Comparison of ENCODE assay signal across 15 cellular contexts in the genomic region with DNA sequence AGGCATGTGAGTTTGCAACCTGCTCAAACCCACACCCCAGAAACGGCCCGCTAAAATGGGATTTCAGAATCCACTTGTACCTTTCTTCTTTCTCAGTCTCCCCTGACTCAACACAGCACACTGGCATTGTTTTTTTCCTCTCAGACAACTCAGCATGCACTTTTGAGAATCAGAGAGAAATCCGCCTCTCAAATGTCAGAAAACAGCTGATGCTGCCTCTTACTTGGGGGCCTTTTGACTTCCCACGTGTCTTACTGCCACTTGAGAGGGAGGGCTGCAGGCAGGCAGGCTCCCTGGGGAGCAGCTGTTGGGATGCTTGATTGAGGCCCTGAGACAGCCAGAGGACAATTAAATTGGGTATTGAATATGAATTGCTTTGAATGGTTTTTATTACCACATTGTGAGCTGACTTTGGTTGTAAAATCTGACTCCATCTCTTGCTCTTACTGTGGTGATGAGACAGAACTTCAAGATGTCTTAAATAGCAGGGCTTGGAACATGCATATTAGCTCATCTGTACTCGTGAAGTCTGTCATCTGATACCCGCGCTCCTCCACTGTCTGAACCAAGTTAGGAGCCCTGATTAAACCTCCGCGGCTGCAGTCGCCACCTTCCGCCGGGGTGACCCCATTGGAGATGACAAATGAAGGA.
DNase-seq lines count a peak whose midpoint lies in the region; ATAC-seq, FAIRE-seq and TF ChIP-seq lines count a peak whose summit lies in the region.
"Had no signal": no experiment of that assay in that cellular context is flagged by ENCODE, and none has a peak within 500 bp of the region (broad histone marks: within the 10 kb centered on the region; RNA-seq: fewer than 3 reads in every experiment).

No MANE protein-coding gene starts in this region.

- 0 out of 4 replicates have a peak, but pooled peaks of 1 of the 2 experiments have one; percentile 30 for TF ChIP-seq RAD21 in K562 (CRISPR knock-in tag; conservative IDR thresholded peaks at IDR 0.05 in 1 of 2, IDR thresholded peaks at IDR 0.05 in 1 of 2)

- peaks cover 7 to 36% of the 10 kb centered on the region in 2 experiments; a peak in 3 of 5 replicates for H3K27me3 ChIP-seq in K562 (ENCODE audit: control insufficient read depth in 2 of 2, insufficient read depth in 2 of 2, low read length in 2 of 2)
- H3K27me3 ChIP-seq: BLaER1 treated with 17β-estradiol and CSF1 and Interleukin-3, amounts not matched to agents 10 nM and 100 nM had no signal

- CTCF ChIA-PET in K562 (lab: Yijun Ruan, JAX; ENCODE audit: low intra/inter-chr PET ratio), result no interaction called here

- no peak for FAIRE-seq in K562 (lab: Jason Lieb, UNC)

- peaks cover 21% of the 10 kb centered on the region for H3K27me3 Mint-ChIP-seq in activated T-cell treated with anti-CD3 and anti-CD28 coated beads, Interleukin-2, amount 50 U/mL, for 24 hours
- peaks cover 23 to 28% of the 10 kb centered on the region in 2 donors for H3K27me3 Mint-ChIP-seq in stimulated activated naive B cell treated with anti-CD40 and anti-IgM and Interleukin-4, amounts not matched to agents 10 μg/mL and 1 μg/mL and 100 μg/mL, for 72 hours

- DNase-seq in activated T-cell treated with anti-CD3 and anti-CD28 coated beads, Interleukin-2, amount 50 U/mL, for 24 hours, result peak; percentile 41
- DNase-seq in activated T-cell treated with anti-CD3 and anti-CD28 coated beads for 4 hours (no peak), NCI-H345 (lab: John Stamatoyannopoulos, UW) (peak; percentile 67), K562 (ENCODE audit: extremely low read depth in 1 of 4, low spot score in 3 of 4) (peak in 2 of 4 experiments; percentile 33 to 39), NCI-H526 (lab: John Stamatoyannopoulos, UW) (no peak), HPDE6-E6E7 (ENCODE audit: extremely low spot score) (no peak), A172 (ENCODE audit: low spot score) (no peak)
- DNase-seq in stimulated activated naive B cell treated with anti-CD40 and anti-IgM and Interleukin-4, amounts not matched to agents 10 μg/mL and 1 μg/mL and 100 μg/mL, for 72 hours, result no peak
- DNase-seq: activated B cell treated with CpG ODN at 0.5 μM for 24 hours, NCI-H2081, Right ventricle myocardium superior had no signal

- BruUV-seq in K562 (replicated peaks; lab: Mats Ljungman, UMichigan), result no TSS peak

- H3K4me3 ChIP-seq in K562, result no peak overlapping the region
- H3K4me3 ChIP-seq: BLaER1 treated with 17β-estradiol and CSF1 and Interleukin-3, amounts not matched to agents 10 nM and 100 nM; hepatocyte; prostate gland; tibial nerve had no signal

- H3K79me2 ChIP-seq in K562 (ENCODE audit: control insufficient read depth, insufficient read depth, low read length), result no peaks in the 10 kb centered on the region
- H3K79me2 ChIP-seq: hepatocyte had no signal

- peaks cover 71% of the 10 kb centered on the region for H3K4me1 Mint-ChIP-seq in activated T-cell treated with anti-CD3 and anti-CD28 coated beads, Interleukin-2, amount 50 U/mL, for 24 hours (ENCODE audit: low read depth)
- H3K4me1 Mint-ChIP-seq in stimulated activated naive B cell treated with anti-CD40 and anti-IgM and Interleukin-4, amounts not matched to agents 10 μg/mL and 1 μg/mL and 100 μg/mL, for 72 hours, result peaks cover 8 to 9% of the 10 kb centered on the region in 2 donors

- no peak overlapping the region for H2AFZ ChIP-seq in K562 (ENCODE audit: low read depth, low read length)
- H2AFZ ChIP-seq: hepatocyte had no signal

- H3K9ac ChIP-seq in K562 (ENCODE audit: insufficient read depth in 1 of 2, low read depth in 2 of 2, low read length in 2 of 2), result no peak overlapping the region
- H3K9ac ChIP-seq: BLaER1 treated with 17β-estradiol and CSF1 and Interleukin-3, amounts not matched to agents 10 nM and 100 nM had no signal

- TF ChIP-seq EP300 in K562 (IDR thresholded peaks at IDR 0.05; ENCODE audit: low read length), result no peak

- 3% methylated on average over 12 of the region's 12 CpGs for WGBS in K562 (ENCODE audit: insufficient coverage, low coverage, missing lambda C conversion rate)

- no peaks in the 10 kb centered on the region for H3K9me1 ChIP-seq in K562 (ENCODE audit: control insufficient read depth, insufficient read depth, low read length)

- intact Hi-C loops in K562 (cut with micrococcal nuclease), result loop anchor here (5.0 to 10.0 kb wide), 2 partner anchors 174 to 327 kb away; no protein-coding TSS in a partner anchor

- TF ChIP-seq POLR2A in K562 (conservative IDR thresholded peaks at IDR 0.05), result no peak

- H3K27ac ChIP-seq in K562 (ENCODE audit: extremely low read depth, low read depth, low read length), result no peak overlapping the region
- H3K27ac ChIP-seq: BLaER1 treated with 17β-estradiol and CSF1 and Interleukin-3, amounts not matched to agents 10 nM and 100 nM; hepatocyte; prostate gland; tibial nerve had no signal

- no peaks in the 10 kb centered on the region for H3K9me3 ChIP-seq in K562 (replicated peaks; ENCODE audit: control insufficient read depth, insufficient read depth, low read depth, low read length)
- H3K9me3 ChIP-seq: BLaER1 treated with 17β-estradiol and CSF1 and Interleukin-3, amounts not matched to agents 10 nM and 100 nM; prostate gland; tibial nerve had no signal

- peak overlapping the region; percentile 52 for H3K4me3 Mint-ChIP-seq in activated T-cell treated with anti-CD3 and anti-CD28 coated beads, Interleukin-2, amount 50 U/mL, for 24 hours
- H3K4me3 Mint-ChIP-seq in stimulated activated naive B cell treated with anti-CD40 and anti-IgM and Interleukin-4, amounts not matched to agents 10 μg/mL and 1 μg/mL and 100 μg/mL, for 72 hours, result no peak overlapping the region
- H3K4me3 Mint-ChIP-seq: activated B cell treated with CpG ODN at 0.5 μM for 24 hours had no signal

- H3K36me3 ChIP-seq in K562 (ENCODE audit: control insufficient read depth, insufficient read depth, low read length), result no peaks in the 10 kb centered on the region
- H3K36me3 ChIP-seq: prostate gland, tibial nerve had no signal

- POLR2A ChIA-PET in K562 (lab: Yijun Ruan, JAX), result interaction anchor here (0.7 to 2.0 kb wide), 4 partner anchors 8 to 17 kb away, joined by 3 to 5 read pairs (median 4); no protein-coding TSS in a partner anchor

- peak in 2 of 3 experiments; percentile 7 to 17; a peak in 1 of 6 replicates for TF ChIP-seq CTCF in K562 (IDR thresholded peaks at IDR 0.05 in 2 of 3, conservative IDR thresholded peaks at IDR 0.05 in 1 of 3; ENCODE audit: insufficient read depth in 2 of 3, low read depth in 1 of 3, low read length in 3 of 3)

- peak overlapping the region; percentile 97 for H3K27ac Mint-ChIP-seq in activated T-cell treated with anti-CD3 and anti-CD28 coated beads, Interleukin-2, amount 50 U/mL, for 24 hours
- H3K27ac Mint-ChIP-seq in stimulated activated naive B cell treated with anti-CD40 and anti-IgM and Interleukin-4, amounts not matched to agents 10 μg/mL and 1 μg/mL and 100 μg/mL, for 72 hours, result peak overlapping the region; percentile 20
- H3K27ac Mint-ChIP-seq: activated B cell treated with CpG ODN at 0.5 μM for 24 hours had no signal

- peak; percentile 66 for ATAC-seq in K562
- no peak for ATAC-seq in stimulated activated naive B cell treated with anti-CD40 and anti-IgM and Interleukin-4, amounts not matched to agents 10 μg/mL and 1 μg/mL and 100 μg/mL, for 72 hours (replicated peaks)

- in situ Hi-C loops in K562 (cut with MboI), result loop anchor here (10.0 kb wide), 1 partner anchor 177 kb away; no protein-coding TSS in a partner anchor

- H3K36me3 Mint-ChIP-seq in activated T-cell treated with anti-CD3 and anti-CD28 coated beads, Interleukin-2, amount 50 U/mL, for 24 hours (ENCODE audit: low read depth), result no peaks in the 10 kb centered on the region
- H3K36me3 Mint-ChIP-seq in stimulated activated naive B cell treated with anti-CD40 and anti-IgM and Interleukin-4, amounts not matched to agents 10 μg/mL and 1 μg/mL and 100 μg/mL, for 72 hours, result peaks cover 0 to 2% of the 10 kb centered on the region in 2 donors

- no peaks in the 10 kb centered on the region for H4K20me1 ChIP-seq in K562 (replicated peaks; ENCODE audit: control insufficient read depth, insufficient read depth, low read length)

- peaks cover 6% of the 10 kb centered on the region in 2 experiments; a peak in 4 of 5 replicates for H3K4me1 ChIP-seq in K562 (replicated peaks in 1 of 2; ENCODE audit: control insufficient read depth in 2 of 2, insufficient read depth in 2 of 2, low read length in 2 of 2)
- H3K4me1 ChIP-seq: BLaER1 treated with 17β-estradiol and CSF1 and Interleukin-3, amounts not matched to agents 10 nM and 100 nM; prostate gland had no signal

- no peak overlapping the region for H3K4me2 ChIP-seq in K562 (ENCODE audit: insufficient read depth, low read length)
- H3K4me2 ChIP-seq: BLaER1 treated with 17β-estradiol and CSF1 and Interleukin-3, amounts not matched to agents 10 nM and 100 nM; hepatocyte had no signal

- no peaks in the 10 kb centered on the region for H3K9me3 Mint-ChIP-seq in activated T-cell treated with anti-CD3 and anti-CD28 coated beads, Interleukin-2, amount 50 U/mL, for 24 hours
- H3K9me3 Mint-ChIP-seq in stimulated activated naive B cell treated with anti-CD40 and anti-IgM and Interleukin-4, amounts not matched to agents 10 μg/mL and 1 μg/mL and 100 μg/mL, for 72 hours, result peaks cover 5% of the 10 kb centered on the region in 2 donors
- H3K9me3 Mint-ChIP-seq: activated B cell treated with CpG ODN at 0.5 μM for 24 hours had no signal

TF ChIP-seq in K562, 482 proteins besides CTCF, POLR2A, EP300 and RAD21:
- TF ChIP-seq RCOR1 (IDR thresholded peaks at IDR 0.05; ENCODE audit: borderline replicate concordance in 1 of 2, low read depth in 2 of 2, low read length in 2 of 2), result 0 out of 4 replicates have a peak, but pooled peaks of 1 of the 2 experiments have one; percentile 11
- TF ChIP-seq ELF1 (tag; IDR thresholded peaks at IDR 0.05), result no peak

Comparison
In these comparisons a context has a peak if more than half of its experiments do, and no peak if none do; other contexts are left out.
1. DNase-seq: peak in activated T-cell treated with anti-CD3 and anti-CD28 coated beads, Interleukin-2, amount 50 U/mL, for 24 hours (single experiment) and NCI-H345 (single experiment); none in activated T-cell treated with anti-CD3 and anti-CD28 coated beads for 4 hours (single experiment), stimulated activated naive B cell treated with anti-CD40 and anti-IgM and Interleukin-4, amounts not matched to agents 10 μg/mL and 1 μg/mL and 100 μg/mL, for 72 hours (single experiment), NCI-H526 (0 of 2), HPDE6-E6E7 (single experiment) and A172 (single experiment).